In the genomic region with DNA sequence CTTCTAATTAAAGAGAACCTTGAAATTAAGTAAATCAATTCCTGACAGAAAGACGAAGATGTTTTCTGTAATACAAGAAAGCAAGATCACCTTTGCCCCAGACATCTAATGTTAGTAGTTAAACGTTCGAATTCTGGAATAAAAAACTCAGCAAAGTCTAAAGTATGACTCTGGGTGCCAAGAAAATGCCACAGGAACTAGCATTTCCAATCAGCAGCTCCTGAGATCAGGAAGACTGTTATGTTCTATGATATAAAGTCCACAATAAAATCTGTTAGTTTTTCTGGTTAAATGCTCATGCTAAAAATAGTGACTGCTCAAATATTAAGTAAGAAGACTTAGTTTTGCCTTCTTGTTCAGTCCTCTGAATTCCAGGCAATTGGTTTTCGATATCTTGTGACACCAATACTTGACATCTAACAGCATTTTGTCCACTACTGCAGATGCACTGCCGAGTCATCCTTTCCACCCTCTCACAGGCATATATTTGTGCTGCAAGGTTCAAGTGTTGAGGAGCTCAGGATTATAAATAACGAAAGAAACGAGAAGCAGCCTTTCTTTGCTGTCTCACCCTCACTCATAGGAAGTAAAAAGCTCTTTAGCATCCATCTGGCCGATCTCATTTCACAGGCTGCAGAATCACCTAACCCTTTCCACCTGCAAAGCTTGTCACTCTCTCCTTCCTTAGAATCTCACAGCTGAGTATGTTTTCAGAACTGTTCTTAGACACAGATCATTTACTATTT, we compare ENCODE assay signal across 1 cellular context.
TF ChIP-seq lines count a peak whose summit lies in the region.

No MANE protein-coding gene starts in this region.

TF ChIP-seq in IMR-90, 13 proteins besides CTCF, POLR2A, EP300 and RAD21 (continued from another document):
- no peak for TF ChIP-seq BHLHE40 (IDR thresholded peaks at IDR 0.05; ENCODE audit: low read depth, low read length)
